Comparison of ENCODE assay signal across 26 cellular contexts in the genomic region with DNA sequence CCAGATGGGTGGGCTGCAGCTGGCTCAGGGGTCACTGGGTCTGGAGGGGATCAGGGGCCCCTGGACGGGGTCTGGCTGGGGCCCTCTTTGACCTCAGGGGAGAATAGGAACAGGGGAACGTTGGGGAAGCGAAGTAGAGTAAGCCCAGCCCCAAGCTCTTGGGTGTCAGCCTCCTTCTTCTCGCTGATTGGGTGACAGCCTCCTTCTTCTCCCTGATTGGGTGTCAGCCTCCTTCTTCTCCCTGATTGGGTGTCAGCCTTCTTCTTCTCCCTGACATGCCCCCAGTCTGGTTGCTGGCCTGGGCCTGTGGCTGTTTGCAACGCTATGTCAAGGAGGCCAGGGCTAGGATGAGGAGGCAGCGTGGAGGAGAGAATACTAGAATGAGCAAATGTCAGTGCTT.
DNase-seq lines count a peak whose midpoint lies in the region; ATAC-seq and TF ChIP-seq lines count a peak whose summit lies in the region.
"Had no signal": no experiment of that assay in that cellular context is flagged by ENCODE, and none has a peak within 500 bp of the region (broad histone marks: within the 10 kb centered on the region; RNA-seq: fewer than 3 reads in every experiment).

No MANE protein-coding gene starts in this region.

- H3K4me3 ChIP-seq in osteoblast (ENCODE audit: insufficient read depth, low read length) (no peak overlapping the region), mucosa of descending colon (no peak overlapping the region)
- H3K4me3 ChIP-seq: pancreas, smooth muscle cell had no signal

- POLR2A ChIA-PET in activated CD8-positive, alpha-beta T cell treated with anti-CD3 and anti-CD28 coated beads for 36 hours (lab: Charles Lee) = no interaction called here
- POLR2A ChIA-PET in activated CD8-positive, alpha-beta T cell treated with anti-CD3 and anti-CD28 coated beads, Interleukin-2, amount 10 ng/mL, durations not matched to agents 7 days and 5 days (lab: Charles Lee) = no interaction called here
- POLR2A ChIA-PET in WTC11 (lab: Charles Lee) = no interaction called here

- H4K20me1 ChIP-seq in osteoblast (ENCODE audit: insufficient read depth, low read length) = no peaks in the 10 kb centered on the region

- H3K4me1 ChIP-seq in osteoblast (ENCODE audit: insufficient read depth, low read length) (no peaks in the 10 kb centered on the region), mucosa of descending colon (ENCODE audit: low read depth) (no peaks in the 10 kb centered on the region)
- H3K4me1 ChIP-seq: pancreas had no signal

- H3K4me2 ChIP-seq in osteoblast (ENCODE audit: insufficient read depth, low read length) = no peak overlapping the region
- H3K4me2 ChIP-seq: smooth muscle cell had no signal

- no peak for TF ChIP-seq CTCF in activated CD8-positive, alpha-beta T cell treated with anti-CD3 and anti-CD28 coated beads for 36 hours (IDR thresholded peaks at IDR 0.05)
- TF ChIP-seq CTCF in WTC11 (IDR thresholded peaks at IDR 0.05) (no peak), osteoblast (IDR thresholded peaks at IDR 0.05; ENCODE audit: extremely low read depth, low read depth, low read length) (no peak), mucosa of descending colon (IDR thresholded peaks at IDR 0.05) (no peak)

- H3K27ac ChIP-seq in osteoblast (ENCODE audit: low read depth, low read length) = no peak overlapping the region
- H3K27ac ChIP-seq: epithelial cell of prostate, pancreas had no signal

- peaks cover 26% of the 10 kb centered on the region for H3K27me3 Mint-ChIP-seq in activated CD8-positive, alpha-beta T cell treated with anti-CD3 and anti-CD28 coated beads for 36 hours
- peaks cover 19% of the 10 kb centered on the region for H3K27me3 Mint-ChIP-seq in activated CD8-positive, alpha-beta T cell treated with anti-CD3 and anti-CD28 coated beads, Interleukin-2, amount 10 ng/mL, durations not matched to agents 7 days and 5 days (ENCODE audit: low read depth)
- H3K27me3 Mint-ChIP-seq in WTC11 (ENCODE audit: low read depth) = peaks cover 7% of the 10 kb centered on the region

- H3K36me3 ChIP-seq in osteoblast (ENCODE audit: insufficient read depth, low read length) (no peaks in the 10 kb centered on the region), mucosa of descending colon (ENCODE audit: low read depth) (no peaks in the 10 kb centered on the region)
- H3K36me3 ChIP-seq: pancreas had no signal

- no peak overlapping the region for H3K27ac Mint-ChIP-seq in activated CD8-positive, alpha-beta T cell treated with anti-CD3 and anti-CD28 coated beads for 36 hours
- no peak overlapping the region for H3K27ac Mint-ChIP-seq in activated CD8-positive, alpha-beta T cell treated with anti-CD3 and anti-CD28 coated beads, Interleukin-2, amount 10 ng/mL, durations not matched to agents 7 days and 5 days
- no peak overlapping the region for H3K27ac Mint-ChIP-seq in WTC11
- H3K27ac Mint-ChIP-seq: activated T-cell treated with anti-CD3 and anti-CD28 coated beads, Interleukin-2, amount 50 U/mL, for 24 hours; B cell; natural killer cell had no signal

- no peaks in the 10 kb centered on the region for H3K79me2 ChIP-seq in osteoblast (ENCODE audit: insufficient read depth, low read length)

- no peaks in the 10 kb centered on the region for H3K9me3 Mint-ChIP-seq in activated CD8-positive, alpha-beta T cell treated with anti-CD3 and anti-CD28 coated beads for 36 hours
- no peaks in the 10 kb centered on the region for H3K9me3 Mint-ChIP-seq in activated CD8-positive, alpha-beta T cell treated with anti-CD3 and anti-CD28 coated beads, Interleukin-2, amount 10 ng/mL, durations not matched to agents 7 days and 5 days (ENCODE audit: insufficient read depth)
- H3K9me3 Mint-ChIP-seq in WTC11 = no peaks in the 10 kb centered on the region
- H3K9me3 Mint-ChIP-seq: activated T-cell treated with anti-CD3 and anti-CD28 coated beads, Interleukin-2, amount 50 U/mL, for 24 hours; brain; natural killer cell had no signal

- no peaks in the 10 kb centered on the region for H3K4me1 Mint-ChIP-seq in activated CD8-positive, alpha-beta T cell treated with anti-CD3 and anti-CD28 coated beads for 36 hours (ENCODE audit: low read depth)
- no peaks in the 10 kb centered on the region for H3K4me1 Mint-ChIP-seq in activated CD8-positive, alpha-beta T cell treated with anti-CD3 and anti-CD28 coated beads, Interleukin-2, amount 10 ng/mL, durations not matched to agents 7 days and 5 days (ENCODE audit: low read depth)
- no peaks in the 10 kb centered on the region; the same call in 1 of the 2 replicates for H3K4me1 Mint-ChIP-seq in WTC11
- H3K4me1 Mint-ChIP-seq: B cell, natural killer cell had no signal

- intact Hi-C loops in activated CD8-positive, alpha-beta T cell treated with anti-CD3 and anti-CD28 coated beads for 36 hours (cut with micrococcal nuclease) = no loop called here
- intact Hi-C loops in mucosa of descending colon (cut with DNase I, micrococcal nuclease) = no loop called here

- no peak overlapping the region for H3K4me3 Mint-ChIP-seq in activated CD8-positive, alpha-beta T cell treated with anti-CD3 and anti-CD28 coated beads for 36 hours
- no peak overlapping the region for H3K4me3 Mint-ChIP-seq in activated CD8-positive, alpha-beta T cell treated with anti-CD3 and anti-CD28 coated beads, Interleukin-2, amount 10 ng/mL, durations not matched to agents 7 days and 5 days
- H3K4me3 Mint-ChIP-seq in WTC11 = no peak overlapping the region
- H3K4me3 Mint-ChIP-seq: activated T-cell treated with anti-CD3 and anti-CD28 coated beads, Interleukin-2, amount 50 U/mL, for 24 hours; B cell; brain; natural killer cell had no signal

- CTCF ChIA-PET in activated CD8-positive, alpha-beta T cell treated with anti-CD3 and anti-CD28 coated beads for 36 hours (lab: Charles Lee) = no interaction called here
- CTCF ChIA-PET in activated CD8-positive, alpha-beta T cell treated with anti-CD3 and anti-CD28 coated beads, Interleukin-2, amount 10 ng/mL, durations not matched to agents 7 days and 5 days (lab: Charles Lee) = no interaction called here
- CTCF ChIA-PET in WTC11 (lab: Charles Lee) = interaction anchor here (1.6 kb wide), 1 partner anchor 37 kb away, joined by 4 read pairs; no protein-coding TSS in a partner anchor

- H3K9me3 ChIP-seq in osteoblast (ENCODE audit: low read depth, low read length) = no peaks in the 10 kb centered on the region
- no peaks in the 10 kb centered on the region for H3K9me3 ChIP-seq in mucosa of descending colon
- H3K9me3 ChIP-seq: pancreas had no signal

- no peaks in the 10 kb centered on the region for H3K36me3 Mint-ChIP-seq in activated CD8-positive, alpha-beta T cell treated with anti-CD3 and anti-CD28 coated beads for 36 hours (ENCODE audit: low read depth)
- no peaks in the 10 kb centered on the region for H3K36me3 Mint-ChIP-seq in activated CD8-positive, alpha-beta T cell treated with anti-CD3 and anti-CD28 coated beads, Interleukin-2, amount 10 ng/mL, durations not matched to agents 7 days and 5 days (ENCODE audit: low read depth)
- no peaks in the 10 kb centered on the region for H3K36me3 Mint-ChIP-seq in WTC11
- H3K36me3 Mint-ChIP-seq: brain, natural killer cell had no signal

- ATAC-seq in activated CD8-positive, alpha-beta T cell treated with anti-CD3 and anti-CD28 coated beads for 36 hours = peak; percentile 37
- ATAC-seq in activated CD8-positive, alpha-beta T cell treated with anti-CD3 and anti-CD28 coated beads, Interleukin-2, amount 10 ng/mL, durations not matched to agents 7 days and 5 days = no peak
- ATAC-seq in WTC11 (peak; percentile 88), mucosa of descending colon (no peak), GM18909 (IDR thresholded peaks at IDR 0.05; ENCODE audit: poor library complexity, unreplicated experiment) (no peak), GM18505 (IDR thresholded peaks at IDR 0.05; ENCODE audit: unreplicated experiment) (no peak)
- ATAC-seq: natural killer cell, pancreas had no signal

- no peak for TF ChIP-seq POLR2A in GM18505 (IDR thresholded peaks at IDR 0.05; ENCODE audit: borderline replicate concordance, extremely low read depth, insufficient read depth, insufficient read length)

- no peak overlapping the region for H2AFZ ChIP-seq in osteoblast (ENCODE audit: low read length)

- DNase-seq in activated CD8-positive, alpha-beta T cell treated with anti-CD3 and anti-CD28 coated beads for 36 hours = no peak
- no peak for DNase-seq in activated CD8-positive, alpha-beta T cell treated with anti-CD3 and anti-CD28 coated beads, Interleukin-2, amount 10 ng/mL, durations not matched to agents 7 days and 5 days
- DNase-seq in NAMALWA (ENCODE audit: low spot score) = peak; percentile 77
- no peak for DNase-seq in WTC11 (ENCODE audit: low spot score)
- peak; percentile 30 for DNase-seq in osteoblast (ENCODE audit: insufficient read length, low spot score, missing footprints)
- DNase-seq in mucosa of descending colon = no peak
- DNase-seq: activated CD4-positive, alpha-beta T cell treated with anti-CD3 and anti-CD28 coated beads for 1 hour; activated naive CD4-positive, alpha-beta T cell; activated T-cell treated with anti-CD3 and anti-CD28 coated beads, Interleukin-2, amount 50 U/mL, for 24 hours; EL; head of caudate nucleus; KG1; natural killer cell; NCI-H1092 treated with DMSO at 0.1 percent for 48 hours; NCI-H187 treated with DMSO at 0.1 percent for 48 hours; NCI-H345; NCI-H748 treated with DMSO at 0.1 percent for 48 hours; SHP77; stimulated activated CD4-positive, alpha-beta T cell treated with anti-CD3 and anti-CD28 coated beads, Interleukin-2, amount 100 ng/mL, for 24 hours had no signal

- peaks cover 10% of the 10 kb centered on the region for H3K27me3 ChIP-seq in osteoblast (ENCODE audit: insufficient read depth, low read length)
- H3K27me3 ChIP-seq: pancreas had no signal

TF ChIP-seq in WTC11, 78 proteins besides CTCF, POLR2A, EP300 and RAD21 (continues in another document):
- TF ChIP-seq, protein P1, sequence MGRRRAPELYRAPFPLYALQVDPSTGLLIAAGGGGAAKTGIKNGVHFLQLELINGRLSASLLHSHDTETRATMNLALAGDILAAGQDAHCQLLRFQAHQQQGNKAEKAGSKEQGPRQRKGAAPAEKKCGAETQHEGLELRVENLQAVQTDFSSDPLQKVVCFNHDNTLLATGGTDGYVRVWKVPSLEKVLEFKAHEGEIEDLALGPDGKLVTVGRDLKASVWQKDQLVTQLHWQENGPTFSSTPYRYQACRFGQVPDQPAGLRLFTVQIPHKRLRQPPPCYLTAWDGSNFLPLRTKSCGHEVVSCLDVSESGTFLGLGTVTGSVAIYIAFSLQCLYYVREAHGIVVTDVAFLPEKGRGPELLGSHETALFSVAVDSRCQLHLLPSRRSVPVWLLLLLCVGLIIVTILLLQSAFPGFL (CRISPR knock-in tag; IDR thresholded peaks at IDR 0.05; ENCODE audit: borderline replicate concordance) = no peak
- TF ChIP-seq SMAD4 (CRISPR knock-in tag; IDR thresholded peaks at IDR 0.05) (no peak), EMX1 (CRISPR knock-in tag; IDR thresholded peaks at IDR 0.05) (no peak), IRF2 (CRISPR knock-in tag; IDR thresholded peaks at IDR 0.05; ENCODE audit: borderline replicate concordance, low read depth) (no peak)

Comparison
In these comparisons a context has a peak if more than half of its experiments do, and no peak if none do; other contexts are left out.
1. ATAC-seq: peak in activated CD8-positive, alpha-beta T cell treated with anti-CD3 and anti-CD28 coated beads for 36 hours (single experiment) and WTC11 (single experiment); none in activated CD8-positive, alpha-beta T cell treated with anti-CD3 and anti-CD28 coated beads, Interleukin-2, amount 10 ng/mL, durations not matched to agents 7 days and 5 days (single experiment), mucosa of descending colon (single experiment), GM18909 (single experiment) and GM18505 (single experiment).
2. DNase-seq: peak in NAMALWA (single experiment) and osteoblast (single experiment); none in activated CD8-positive, alpha-beta T cell treated with anti-CD3 and anti-CD28 coated beads for 36 hours (single experiment), activated CD8-positive, alpha-beta T cell treated with anti-CD3 and anti-CD28 coated beads, Interleukin-2, amount 10 ng/mL, durations not matched to agents 7 days and 5 days (single experiment), WTC11 (single experiment) and mucosa of descending colon (0 of 3).